16 cellular contexts compared by ENCODE assay signal in genomic region chr16:84111481-84111880, GRCh38. TPM values are rescaled to one million over a fixed set of nuclear protein-coding genes. Genes with fewer than 3 reads are reported as not detected.
DNase-seq lines count a peak whose midpoint lies in the region; ATAC-seq and TF ChIP-seq lines count a peak whose summit lies in the region.
"Had no signal": no experiment of that assay in that cellular context is flagged by ENCODE, and none has a peak within 500 bp of the region (broad histone marks: within the 10 kb centered on the region; RNA-seq: fewer than 3 reads in every experiment).

No MANE protein-coding gene starts in this region.

- no peak for TF ChIP-seq CTCF in brain (conservative IDR thresholded peaks at IDR 0.05)

- peak overlapping the region; percentile 65 for H3K27ac Mint-ChIP-seq in stimulated activated naive CD8-positive, alpha-beta T cell treated with anti-CD3 and anti-CD28 coated beads, Interleukin-15, Interleukin-2, amounts not matched to agents 100 ng/mL and 50 ng/mL, for 24 hours
- H3K27ac Mint-ChIP-seq in brain = peak overlapping the region in 3 of 5 experiments; percentile 35 to 89 (median 47)

- no peak for DNase-seq in stimulated activated naive CD8-positive, alpha-beta T cell treated with anti-CD3 and anti-CD28 coated beads, Interleukin-15, Interleukin-2, amounts not matched to agents 100 U/mL and 50 U/mL, for 24 hours
- DNase-seq in NAMALWA (ENCODE audit: low spot score) (peak; percentile 34), cerebellar cortex (ENCODE audit: low spot score) (no peak), SW 1271 (lab: John Stamatoyannopoulos, UW) (no peak), NCI-H1436 treated with DMSO at 0.1 percent for 48 hours (lab: John Stamatoyannopoulos, UW) (no peak)
- DNase-seq: BE2C; CD8-positive, alpha-beta memory T cell; GF-D8; HFFc6; Karpas-422; NCI-H1436; NCI-H2081; NCI-H510A treated with DMSO at 0.1 percent for 48 hours; SIG-M5 had no signal

- no peak for ATAC-seq in stimulated activated naive CD8-positive, alpha-beta T cell treated with anti-CD3 and anti-CD28 coated beads, Interleukin-15, Interleukin-2, amounts not matched to agents 100 U/mL and 50 U/mL, for 24 hours

- peaks cover 66% of the 10 kb centered on the region for H3K4me1 Mint-ChIP-seq in stimulated activated naive CD8-positive, alpha-beta T cell treated with anti-CD3 and anti-CD28 coated beads, Interleukin-15, Interleukin-2, amounts not matched to agents 100 ng/mL and 50 ng/mL, for 24 hours (ENCODE audit: low read depth)
- H3K4me1 Mint-ChIP-seq in brain = peaks cover 50% of the 10 kb centered on the region

- peaks cover 20% of the 10 kb centered on the region for H3K36me3 Mint-ChIP-seq in stimulated activated naive CD8-positive, alpha-beta T cell treated with anti-CD3 and anti-CD28 coated beads, Interleukin-15, Interleukin-2, amounts not matched to agents 100 ng/mL and 50 ng/mL, for 24 hours (ENCODE audit: low read depth)
- peaks cover 20% of the 10 kb centered on the region for H3K36me3 Mint-ChIP-seq in brain

- no peaks in the 10 kb centered on the region for H3K27me3 Mint-ChIP-seq in stimulated activated naive CD8-positive, alpha-beta T cell treated with anti-CD3 and anti-CD28 coated beads, Interleukin-15, Interleukin-2, amounts not matched to agents 100 ng/mL and 50 ng/mL, for 24 hours
- peaks cover 5% of the 10 kb centered on the region for H3K27me3 Mint-ChIP-seq in brain

- H3K4me3 Mint-ChIP-seq in stimulated activated naive CD8-positive, alpha-beta T cell treated with anti-CD3 and anti-CD28 coated beads, Interleukin-15, Interleukin-2, amounts not matched to agents 100 ng/mL and 50 ng/mL, for 24 hours = no peak overlapping the region
- H3K4me3 Mint-ChIP-seq in brain = peak overlapping the region in 1 of 5 experiments; percentile 24
- H3K4me3 Mint-ChIP-seq: HFFc6 had no signal

- H3K9me3 Mint-ChIP-seq in stimulated activated naive CD8-positive, alpha-beta T cell treated with anti-CD3 and anti-CD28 coated beads, Interleukin-15, Interleukin-2, amounts not matched to agents 100 ng/mL and 50 ng/mL, for 24 hours = no peaks in the 10 kb centered on the region
- H3K9me3 Mint-ChIP-seq in brain = no peaks in the 10 kb centered on the region
- H3K9me3 Mint-ChIP-seq: CD8-positive, alpha-beta memory T cell; HFFc6 had no signal

RNA-seq across cellular contexts. Expression of gene MBTPS1, which starts 5.3 kb away (rescaled TPM):
- polyA plus RNA-seq in brain (ENCODE audit: insufficient read depth, low read depth, low replicate concordance) = 71.6 TPM

RNA-seq across cellular contexts. Expression of gene HSDL1, which starts 33.5 kb away (rescaled TPM):
- 30.0 TPM for polyA plus RNA-seq in brain (ENCODE audit: insufficient read depth, low read depth, low replicate concordance)

RNA-seq across cellular contexts. Expression of gene DNAAF1, which starts 33.6 kb away (rescaled TPM):
- 0.53 TPM for polyA plus RNA-seq in brain (ENCODE audit: insufficient read depth, low read depth, low replicate concordance)
